Comparison of ENCODE assay signal across 12 cellular contexts in the genomic region with DNA sequence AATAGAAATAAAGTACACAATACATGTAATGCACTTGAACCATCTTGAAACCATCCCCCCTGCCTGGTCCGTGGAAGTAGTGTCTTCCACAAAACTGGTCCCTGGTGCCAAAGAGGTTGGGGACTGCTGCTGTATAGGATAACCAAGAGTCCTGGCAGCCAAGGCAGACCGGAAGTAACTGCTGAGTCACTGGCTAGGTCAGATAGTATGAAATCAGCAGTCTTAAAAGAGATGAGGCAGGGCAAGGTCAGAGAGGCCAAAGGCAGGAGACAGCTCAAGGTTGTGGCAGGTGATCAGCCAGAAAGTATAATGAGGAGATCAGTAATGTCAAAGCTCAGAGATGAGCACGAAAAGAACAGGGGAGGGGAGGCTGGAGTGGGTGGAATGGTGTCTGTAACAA.
DNase-seq lines count a peak whose midpoint lies in the region; ATAC-seq and TF ChIP-seq lines count a peak whose summit lies in the region.
"Had no signal": no experiment of that assay in that cellular context is flagged by ENCODE, and none has a peak within 500 bp of the region (broad histone marks: within the 10 kb centered on the region; RNA-seq: fewer than 3 reads in every experiment).

No MANE protein-coding gene starts in this region.

- DNase-seq in KBM-7: peak; percentile 8
- DNase-seq in adrenal gland: peak; percentile 52 to 83 (median 75)
- DNase-seq in neural crest cell (ENCODE audit: low read depth, low spot score): no peak
- no peak for DNase-seq in NCI-H146 (lab: John Stamatoyannopoulos, UW)
- DNase-seq in globus pallidus (ENCODE audit: low spot score): no peak
- DNase-seq in kidney glomerular epithelial cell (lab: John Stamatoyannopoulos, UW): no peak
- DNase-seq: immature natural killer cell; stimulated activated CD4-positive, alpha-beta T cell treated with anti-CD3 and anti-CD28 coated beads, Interleukin-1b, Interleukin-23, amount 100 ng/mL, for 48 hours; T-helper 2 cell had no signal

- TF ChIP-seq POLR2A in adrenal gland (IDR thresholded peaks at IDR 0.05): no peak

- H3K27ac Mint-ChIP-seq in neural crest cell (ENCODE audit: unreplicated experiment): peak overlapping the region; percentile 89
- H3K27ac Mint-ChIP-seq: immature natural killer cell had no signal

- WGBS in adrenal gland, 4 donors: 33 to 51% (median 35%) methylated on average over 3 of the region's 3 CpGs

- H3K27me3 Mint-ChIP-seq in neural crest cell (ENCODE audit: low read depth): no peaks in the 10 kb centered on the region

- no peaks in the 10 kb centered on the region for H3K36me3 Mint-ChIP-seq in neural crest cell (ENCODE audit: low read depth)

- in situ Hi-C loops in KBM-7 (cut with MboI; ENCODE audit: low pct_unique_long_range_greater_than_20kb, low sequenced_read_pairs): no loop called here

- no peak for TF ChIP-seq CTCF in adrenal gland (IDR thresholded peaks at IDR 0.05)
- no peak for TF ChIP-seq CTCF in neural crest cell (conservative IDR thresholded peaks at IDR 0.05)

- H3K4me3 Mint-ChIP-seq in neural crest cell: no peak overlapping the region
- H3K4me3 Mint-ChIP-seq: immature natural killer cell had no signal

- no peaks in the 10 kb centered on the region for H3K27me3 ChIP-seq in adrenal gland
- H3K27me3 ChIP-seq: ascending aorta had no signal

- intact Hi-C loops in adrenal gland (cut with DNase I): no loop called here

- ATAC-seq in GM19043 (IDR thresholded peaks at IDR 0.05; ENCODE audit: low read depth, unreplicated experiment) (peak; percentile 41), HG02642 (IDR thresholded peaks at IDR 0.05; ENCODE audit: poor library complexity, unreplicated experiment) (no peak)

- H3K27ac ChIP-seq in adrenal gland: peak overlapping the region in 3 of 5 donors; percentile 45 to 71 (median 57)
- H3K27ac ChIP-seq: ascending aorta had no signal

- H3K4me3 ChIP-seq in adrenal gland: no peak overlapping the region
- H3K4me3 ChIP-seq: ascending aorta had no signal

- no peaks in the 10 kb centered on the region for H3K36me3 ChIP-seq in adrenal gland (replicated peaks in 1 of 2)
- H3K36me3 ChIP-seq: ascending aorta had no signal

- H3K4me1 ChIP-seq in adrenal gland (replicated peaks in 1 of 2): peaks cover 15 to 21% of the 10 kb centered on the region in 2 donors
- H3K4me1 ChIP-seq: ascending aorta had no signal

- H3K9me3 ChIP-seq in adrenal gland (replicated peaks in 1 of 3): no peaks in the 10 kb centered on the region
- H3K9me3 ChIP-seq: ascending aorta had no signal

- H3K9me3 Mint-ChIP-seq in neural crest cell: no peaks in the 10 kb centered on the region
- H3K9me3 Mint-ChIP-seq: immature natural killer cell had no signal

- no peaks in the 10 kb centered on the region for H3K4me1 Mint-ChIP-seq in neural crest cell
- H3K4me1 Mint-ChIP-seq: immature natural killer cell had no signal

Comparison
In these comparisons a context has a peak if more than half of its experiments do, and no peak if none do; other contexts are left out.
1. DNase-seq: peak in KBM-7 (single experiment) and adrenal gland (7 of 7); none in neural crest cell (single experiment), NCI-H146 (single experiment), globus pallidus (single experiment) and kidney glomerular epithelial cell (single experiment).